In genomic region chr3:181565416-181565815, GRCh38 we compare ENCODE assay signal across 1 cellular context.
TF ChIP-seq lines count a peak whose summit lies in the region.

No MANE protein-coding gene starts in this region.

TF ChIP-seq in SK-N-SH treated with all-trans-retinoic acid at 6 μM for 48 hours, 23 proteins besides CTCF, POLR2A, EP300 and RAD21 (continued from another document):
- TF ChIP-seq, protein P1, sequence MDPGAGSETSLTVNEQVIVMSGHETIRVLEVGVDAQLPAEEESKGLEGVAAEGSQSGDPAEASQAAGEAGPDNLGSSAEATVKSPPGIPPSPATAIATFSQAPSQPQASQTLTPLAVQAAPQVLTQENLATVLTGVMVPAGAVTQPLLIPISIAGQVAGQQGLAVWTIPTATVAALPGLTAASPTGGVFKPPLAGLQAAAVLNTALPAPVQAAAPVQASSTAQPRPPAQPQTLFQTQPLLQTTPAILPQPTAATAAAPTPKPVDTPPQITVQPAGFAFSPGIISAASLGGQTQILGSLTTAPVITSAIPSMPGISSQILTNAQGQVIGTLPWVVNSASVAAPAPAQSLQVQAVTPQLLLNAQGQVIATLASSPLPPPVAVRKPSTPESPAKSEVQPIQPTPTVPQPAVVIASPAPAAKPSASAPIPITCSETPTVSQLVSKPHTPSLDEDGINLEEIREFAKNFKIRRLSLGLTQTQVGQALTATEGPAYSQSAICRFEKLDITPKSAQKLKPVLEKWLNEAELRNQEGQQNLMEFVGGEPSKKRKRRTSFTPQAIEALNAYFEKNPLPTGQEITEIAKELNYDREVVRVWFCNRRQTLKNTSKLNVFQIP (CRISPR knock-in tag; IDR thresholded peaks at IDR 0.05; ENCODE audit: borderline replicate concordance, low read depth), result no peak
- TF ChIP-seq SNAI2 (CRISPR knock-in tag; IDR thresholded peaks at IDR 0.05), result no peak
- no peak for TF ChIP-seq PPARA (CRISPR knock-in tag; IDR thresholded peaks at IDR 0.05; ENCODE audit: borderline replicate concordance)
- no peak for TF ChIP-seq ZC3H10 (CRISPR knock-in tag; IDR thresholded peaks at IDR 0.05)
